17 cellular contexts compared by ENCODE assay signal in genomic region chr7:22665816-22666375, GRCh38.
DNase-seq lines count a peak whose midpoint lies in the region; ATAC-seq and TF ChIP-seq lines count a peak whose summit lies in the region.
"Had no signal": no experiment of that assay in that cellular context is flagged by ENCODE, and none has a peak within 500 bp of the region (broad histone marks: within the 10 kb centered on the region; RNA-seq: fewer than 3 reads in every experiment).

No MANE protein-coding gene starts in this region.

- H3K36me3 ChIP-seq in endodermal cell (ENCODE audit: control insufficient read depth, insufficient read depth, low read length) = peaks cover 51% of the 10 kb centered on the region
- H3K36me3 ChIP-seq in left lung = no peaks in the 10 kb centered on the region
- H3K36me3 ChIP-seq: esophagus muscularis mucosa, left ventricle myocardium inferior, right lobe of liver had no signal

- H3K4me1 ChIP-seq in endodermal cell (ENCODE audit: control insufficient read depth, insufficient read depth, low read length) (peaks cover 32% of the 10 kb centered on the region), left lung (peaks cover 0 to 23% of the 10 kb centered on the region in 2 donors)
- H3K4me1 ChIP-seq: left ventricle myocardium inferior, right lobe of liver had no signal

- no TSS peak for BruUV-seq in Calu3 (replicated peaks; lab: Mats Ljungman, UMichigan)

- no peak overlapping the region for H3K4me3 Mint-ChIP-seq in Calu3 (ENCODE audit: low read depth, unreplicated experiment)
- H3K4me3 Mint-ChIP-seq in T-helper 1 cell treated with Interleukin-12 subunit alpha and Interleukin-12 subunit beta and Interleukin-4 antibody, amounts not matched to agents 30 μg/mL and 1 μg/mL, for 36 hours = no peak overlapping the region
- H3K4me3 Mint-ChIP-seq in endodermal cell = no peak overlapping the region
- H3K4me3 Mint-ChIP-seq: nephron progenitor cell had no signal

- H3K4me1 Mint-ChIP-seq in Calu3 (ENCODE audit: low read depth, unreplicated experiment) = peaks cover 60% of the 10 kb centered on the region
- H3K4me1 Mint-ChIP-seq in T-helper 1 cell treated with Interleukin-12 subunit alpha and Interleukin-12 subunit beta and Interleukin-4 antibody, amounts not matched to agents 30 μg/mL and 1 μg/mL, for 36 hours (ENCODE audit: low read depth) = peaks cover 29% of the 10 kb centered on the region
- H3K4me1 Mint-ChIP-seq in endodermal cell = peaks cover 53% of the 10 kb centered on the region

- H3K27me3 Mint-ChIP-seq in Calu3 (ENCODE audit: unreplicated experiment) (no peaks in the 10 kb centered on the region), endodermal cell (ENCODE audit: insufficient read depth) (no peaks in the 10 kb centered on the region)
- peaks cover 18% of the 10 kb centered on the region for H3K27me3 Mint-ChIP-seq in T-helper 1 cell treated with Interleukin-12 subunit alpha and Interleukin-12 subunit beta and Interleukin-4 antibody, amounts not matched to agents 30 μg/mL and 1 μg/mL, for 36 hours (ENCODE audit: low read depth)

- H3K4me3 ChIP-seq in endodermal cell (ENCODE audit: low read length) (no peak overlapping the region), left lung (no peak overlapping the region)
- H3K4me3 ChIP-seq: esophagus muscularis mucosa, left ventricle myocardium inferior, right lobe of liver had no signal

- ATAC-seq in left lung (no peak), HG02610 (IDR thresholded peaks at IDR 0.05; ENCODE audit: unreplicated experiment) (no peak)

- intact Hi-C loops in Calu3 (cut with micrococcal nuclease; ENCODE audit: unreplicated experiment) = loop anchor here (2.0 kb wide), 1 partner anchor 105 kb away; no protein-coding TSS in a partner anchor
- intact Hi-C loops in left lung (cut with DNase I) = no loop called here

- no peak overlapping the region for H3K9ac ChIP-seq in endodermal cell (ENCODE audit: extremely low read depth, low read length, poor library complexity, severe bottlenecking)

- DNase-seq in A172 (ENCODE audit: low spot score) = peak; percentile 25
- DNase-seq in Calu3 = no peak
- DNase-seq in endodermal cell = no peak
- DNase-seq in left lung = no peak
- no peak for DNase-seq in activated CD4-positive, CD25-positive, alpha-beta regulatory T cell treated with anti-CD3 and anti-CD28 coated beads, Interleukin-2, amount 50 U/mL, for 72 hours
- no peak for DNase-seq in COLO668 (lab: John Stamatoyannopoulos, UW; ENCODE audit: unreplicated experiment)
- DNase-seq: amniotic stem cell, GOT3, hypothalamus, left ventricle myocardium inferior, NCI-H2171 treated with DMSO at 0.1 percent for 48 hours, nephron progenitor cell, right lobe of liver had no signal

- H3K36me3 Mint-ChIP-seq in Calu3 (ENCODE audit: insufficient read depth, unreplicated experiment) = peaks cover 28% of the 10 kb centered on the region
- peaks cover 6% of the 10 kb centered on the region for H3K36me3 Mint-ChIP-seq in T-helper 1 cell treated with Interleukin-12 subunit alpha and Interleukin-12 subunit beta and Interleukin-4 antibody, amounts not matched to agents 30 μg/mL and 1 μg/mL, for 36 hours (ENCODE audit: low read depth)
- peaks cover 44% of the 10 kb centered on the region for H3K36me3 Mint-ChIP-seq in endodermal cell (ENCODE audit: low read depth)

- CTCF ChIA-PET in Calu3 (lab: Charles Lee) = interaction anchor here (0.6 to 1.1 kb wide), 2 partner anchors 15 to 32 kb away, joined by 4 to 6 read pairs; no protein-coding TSS in a partner anchor

- H3K27me3 ChIP-seq in endodermal cell (ENCODE audit: control insufficient read depth, insufficient read depth, low read length, poor library complexity, severe bottlenecking) (no peaks in the 10 kb centered on the region), left lung (no peaks in the 10 kb centered on the region)
- H3K27me3 ChIP-seq: esophagus muscularis mucosa, right lobe of liver had no signal

- no peak overlapping the region for H3K27ac ChIP-seq in endodermal cell (ENCODE audit: low read depth, low read length)
- H3K27ac ChIP-seq in left lung = no peak overlapping the region
- H3K27ac ChIP-seq: C4-2B, esophagus muscularis mucosa, left ventricle myocardium inferior, right lobe of liver had no signal

- H3K9me3 ChIP-seq in endodermal cell (ENCODE audit: control insufficient read depth, low read length) = no peaks in the 10 kb centered on the region
- H3K9me3 ChIP-seq in left lung = no peaks in the 10 kb centered on the region
- H3K9me3 ChIP-seq: esophagus muscularis mucosa, left ventricle myocardium inferior, right lobe of liver had no signal

- H3K27ac Mint-ChIP-seq in Calu3 (ENCODE audit: unreplicated experiment) (peak overlapping the region; percentile 70), endodermal cell (peak overlapping the region; percentile 46)
- peak overlapping the region; percentile 62 for H3K27ac Mint-ChIP-seq in T-helper 1 cell treated with Interleukin-12 subunit alpha and Interleukin-12 subunit beta and Interleukin-4 antibody, amounts not matched to agents 30 μg/mL and 1 μg/mL, for 36 hours
- H3K27ac Mint-ChIP-seq: nephron progenitor cell had no signal

- no peak for TF ChIP-seq CTCF in Calu3 (IDR thresholded peaks at IDR 0.05; ENCODE audit: unreplicated experiment)
- TF ChIP-seq CTCF in endodermal cell (conservative IDR thresholded peaks at IDR 0.05) = no peak
- no peak for TF ChIP-seq CTCF in left lung (IDR thresholded peaks at IDR 0.05)

- H3K9me3 Mint-ChIP-seq in Calu3 (ENCODE audit: low read depth, unreplicated experiment) = peaks cover 3% of the 10 kb centered on the region
- peaks cover 4% of the 10 kb centered on the region for H3K9me3 Mint-ChIP-seq in T-helper 1 cell treated with Interleukin-12 subunit alpha and Interleukin-12 subunit beta and Interleukin-4 antibody, amounts not matched to agents 30 μg/mL and 1 μg/mL, for 36 hours
- H3K9me3 Mint-ChIP-seq in endodermal cell = no peaks in the 10 kb centered on the region

- WGBS in endodermal cell (ENCODE audit: insufficient coverage in 1 of 2, insufficient read length in 1 of 2), 2 experiments = 99% methylated on average over 10 of the region's 10 CpGs
